1 cellular context compared by ENCODE assay signal in genomic region chr15:89087830-89088604, GRCh38.
TF ChIP-seq lines count a peak whose summit lies in the region.

A gene with protein sequence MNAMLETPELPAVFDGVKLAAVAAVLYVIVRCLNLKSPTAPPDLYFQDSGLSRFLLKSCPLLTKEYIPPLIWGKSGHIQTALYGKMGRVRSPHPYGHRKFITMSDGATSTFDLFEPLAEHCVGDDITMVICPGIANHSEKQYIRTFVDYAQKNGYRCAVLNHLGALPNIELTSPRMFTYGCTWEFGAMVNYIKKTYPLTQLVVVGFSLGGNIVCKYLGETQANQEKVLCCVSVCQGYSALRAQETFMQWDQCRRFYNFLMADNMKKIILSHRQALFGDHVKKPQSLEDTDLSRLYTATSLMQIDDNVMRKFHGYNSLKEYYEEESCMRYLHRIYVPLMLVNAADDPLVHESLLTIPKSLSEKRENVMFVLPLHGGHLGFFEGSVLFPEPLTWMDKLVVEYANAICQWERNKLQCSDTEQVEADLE (plus strand): TSS chr15:89088456. CDS start chr15:89116328, 27,872 bp downstream.

TF ChIP-seq in HepG2, 621 proteins besides CTCF, POLR2A, EP300 and RAD21 (continued from another document and continues in another):
- TF ChIP-seq, protein P1, sequence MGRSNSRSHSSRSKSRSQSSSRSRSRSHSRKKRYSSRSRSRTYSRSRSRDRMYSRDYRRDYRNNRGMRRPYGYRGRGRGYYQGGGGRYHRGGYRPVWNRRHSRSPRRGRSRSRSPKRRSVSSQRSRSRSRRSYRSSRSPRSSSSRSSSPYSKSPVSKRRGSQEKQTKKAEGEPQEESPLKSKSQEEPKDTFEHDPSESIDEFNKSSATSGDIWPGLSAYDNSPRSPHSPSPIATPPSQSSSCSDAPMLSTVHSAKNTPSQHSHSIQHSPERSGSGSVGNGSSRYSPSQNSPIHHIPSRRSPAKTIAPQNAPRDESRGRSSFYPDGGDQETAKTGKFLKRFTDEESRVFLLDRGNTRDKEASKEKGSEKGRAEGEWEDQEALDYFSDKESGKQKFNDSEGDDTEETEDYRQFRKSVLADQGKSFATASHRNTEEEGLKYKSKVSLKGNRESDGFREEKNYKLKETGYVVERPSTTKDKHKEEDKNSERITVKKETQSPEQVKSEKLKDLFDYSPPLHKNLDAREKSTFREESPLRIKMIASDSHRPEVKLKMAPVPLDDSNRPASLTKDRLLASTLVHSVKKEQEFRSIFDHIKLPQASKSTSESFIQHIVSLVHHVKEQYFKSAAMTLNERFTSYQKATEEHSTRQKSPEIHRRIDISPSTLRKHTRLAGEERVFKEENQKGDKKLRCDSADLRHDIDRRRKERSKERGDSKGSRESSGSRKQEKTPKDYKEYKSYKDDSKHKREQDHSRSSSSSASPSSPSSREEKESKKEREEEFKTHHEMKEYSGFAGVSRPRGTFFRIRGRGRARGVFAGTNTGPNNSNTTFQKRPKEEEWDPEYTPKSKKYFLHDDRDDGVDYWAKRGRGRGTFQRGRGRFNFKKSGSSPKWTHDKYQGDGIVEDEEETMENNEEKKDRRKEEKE (IDR thresholded peaks at IDR 0.05) = no peak
- TF ChIP-seq ZNF841 (CRISPR knock-in tag; IDR thresholded peaks at IDR 0.05; ENCODE audit: borderline replicate concordance) (no peak), MIXL1 (CRISPR knock-in tag; IDR thresholded peaks at IDR 0.05) (peak; percentile 64; the same call in 1 of the 2 replicates), HMGXB4 (CRISPR knock-in tag; IDR thresholded peaks at IDR 0.05; ENCODE audit: borderline replicate concordance in 1 of 2, low read depth in 1 of 2) (no peak), ZNF512 (CRISPR knock-in tag; IDR thresholded peaks at IDR 0.05) (no peak), ZFX (CRISPR knock-in tag; IDR thresholded peaks at IDR 0.05; ENCODE audit: low read depth) (peak; percentile 56), JUN (CRISPR knock-in tag; IDR thresholded peaks at IDR 0.05) (no peak), NPAS2 (CRISPR knock-in tag; IDR thresholded peaks at IDR 0.05; ENCODE audit: borderline replicate concordance) (no peak), ZNF674 (CRISPR knock-in tag; IDR thresholded peaks at IDR 0.05; ENCODE audit: low read depth) (no peak), KLF9 (CRISPR knock-in tag; IDR thresholded peaks at IDR 0.05; ENCODE audit: low read depth) (no peak), ZNF839 (CRISPR knock-in tag; IDR thresholded peaks at IDR 0.05; ENCODE audit: borderline replicate concordance) (no peak), ZNF614 (CRISPR knock-in tag; IDR thresholded peaks at IDR 0.05; ENCODE audit: borderline replicate concordance) (no peak; the same call in 1 of the 2 replicates), ZBTB44 (CRISPR knock-in tag; IDR thresholded peaks at IDR 0.05) (no peak), SCMH1 (CRISPR knock-in tag; IDR thresholded peaks at IDR 0.05; ENCODE audit: borderline replicate concordance) (no peak), MTA1 (CRISPR knock-in tag; IDR thresholded peaks at IDR 0.05; ENCODE audit: borderline replicate concordance) (no peak), KAT7 (CRISPR knock-in tag; IDR thresholded peaks at IDR 0.05; ENCODE audit: borderline replicate concordance) (peak; percentile 30; the same call in 1 of the 2 replicates), TBP (CRISPR knock-in tag; IDR thresholded peaks at IDR 0.05) (no peak), KDM4B (CRISPR knock-in tag; IDR thresholded peaks at IDR 0.05) (peak; percentile 34; the same call in 1 of the 2 replicates), KAT2B (IDR thresholded peaks at IDR 0.05; ENCODE audit: borderline replicate concordance, low read depth, low read length) (no peak), FOXO4 (CRISPR knock-in tag; conservative IDR thresholded peaks at IDR 0.05) (no peak), ZNF550 (CRISPR knock-in tag; IDR thresholded peaks at IDR 0.05; ENCODE audit: borderline replicate concordance) (no peak), HNRNPK (IDR thresholded peaks at IDR 0.05; ENCODE audit: low read depth, low read length, poor library complexity, severe bottlenecking) (no peak), MYC (CRISPR knock-in tag; IDR thresholded peaks at IDR 0.05; ENCODE audit: borderline replicate concordance) (peak; percentile 59; the same call in 1 of the 2 replicates), ZNF230 (CRISPR knock-in tag; IDR thresholded peaks at IDR 0.05) (no peak), ZNF780A (CRISPR knock-in tag; IDR thresholded peaks at IDR 0.05) (no peak), MAFK (conservative IDR thresholded peaks at IDR 0.05 in 1 of 2, IDR thresholded peaks at IDR 0.05 in 1 of 2; ENCODE audit: low read length in 2 of 2) (no peak), ZNF451 (CRISPR knock-in tag; IDR thresholded peaks at IDR 0.05) (no peak), NONO (IDR thresholded peaks at IDR 0.05) (no peak), NONO (CRISPR knock-in tag; conservative IDR thresholded peaks at IDR 0.05) (no peak), HNRNPL (IDR thresholded peaks at IDR 0.05; ENCODE audit: low read depth, low read length) (no peak)
- TF ChIP-seq, protein P2, sequence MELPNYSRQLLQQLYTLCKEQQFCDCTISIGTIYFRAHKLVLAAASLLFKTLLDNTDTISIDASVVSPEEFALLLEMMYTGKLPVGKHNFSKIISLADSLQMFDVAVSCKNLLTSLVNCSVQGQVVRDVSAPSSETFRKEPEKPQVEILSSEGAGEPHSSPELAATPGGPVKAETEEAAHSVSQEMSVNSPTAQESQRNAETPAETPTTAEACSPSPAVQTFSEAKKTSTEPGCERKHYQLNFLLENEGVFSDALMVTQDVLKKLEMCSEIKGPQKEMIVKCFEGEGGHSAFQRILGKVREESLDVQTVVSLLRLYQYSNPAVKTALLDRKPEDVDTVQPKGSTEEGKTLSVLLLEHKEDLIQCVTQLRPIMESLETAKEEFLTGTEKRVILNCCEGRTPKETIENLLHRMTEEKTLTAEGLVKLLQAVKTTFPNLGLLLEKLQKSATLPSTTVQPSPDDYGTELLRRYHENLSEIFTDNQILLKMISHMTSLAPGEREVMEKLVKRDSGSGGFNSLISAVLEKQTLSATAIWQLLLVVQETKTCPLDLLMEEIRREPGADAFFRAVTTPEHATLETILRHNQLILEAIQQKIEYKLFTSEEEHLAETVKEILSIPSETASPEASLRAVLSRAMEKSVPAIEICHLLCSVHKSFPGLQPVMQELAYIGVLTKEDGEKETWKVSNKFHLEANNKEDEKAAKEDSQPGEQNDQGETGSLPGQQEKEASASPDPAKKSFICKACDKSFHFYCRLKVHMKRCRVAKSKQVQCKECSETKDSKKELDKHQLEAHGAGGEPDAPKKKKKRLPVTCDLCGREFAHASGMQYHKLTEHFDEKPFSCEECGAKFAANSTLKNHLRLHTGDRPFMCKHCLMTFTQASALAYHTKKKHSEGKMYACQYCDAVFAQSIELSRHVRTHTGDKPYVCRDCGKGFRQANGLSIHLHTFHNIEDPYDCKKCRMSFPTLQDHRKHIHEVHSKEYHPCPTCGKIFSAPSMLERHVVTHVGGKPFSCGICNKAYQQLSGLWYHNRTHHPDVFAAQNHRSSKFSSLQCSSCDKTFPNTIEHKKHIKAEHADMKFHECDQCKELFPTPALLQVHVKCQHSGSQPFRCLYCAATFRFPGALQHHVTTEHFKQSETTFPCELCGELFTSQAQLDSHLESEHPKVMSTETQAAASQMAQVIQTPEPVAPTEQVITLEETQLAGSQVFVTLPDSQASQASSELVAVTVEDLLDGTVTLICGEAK (IDR thresholded peaks at IDR 0.05) = no peak
- TF ChIP-seq, protein P2 (CRISPR knock-in tag; IDR thresholded peaks at IDR 0.05) = no peak
- TF ChIP-seq, protein P3, sequence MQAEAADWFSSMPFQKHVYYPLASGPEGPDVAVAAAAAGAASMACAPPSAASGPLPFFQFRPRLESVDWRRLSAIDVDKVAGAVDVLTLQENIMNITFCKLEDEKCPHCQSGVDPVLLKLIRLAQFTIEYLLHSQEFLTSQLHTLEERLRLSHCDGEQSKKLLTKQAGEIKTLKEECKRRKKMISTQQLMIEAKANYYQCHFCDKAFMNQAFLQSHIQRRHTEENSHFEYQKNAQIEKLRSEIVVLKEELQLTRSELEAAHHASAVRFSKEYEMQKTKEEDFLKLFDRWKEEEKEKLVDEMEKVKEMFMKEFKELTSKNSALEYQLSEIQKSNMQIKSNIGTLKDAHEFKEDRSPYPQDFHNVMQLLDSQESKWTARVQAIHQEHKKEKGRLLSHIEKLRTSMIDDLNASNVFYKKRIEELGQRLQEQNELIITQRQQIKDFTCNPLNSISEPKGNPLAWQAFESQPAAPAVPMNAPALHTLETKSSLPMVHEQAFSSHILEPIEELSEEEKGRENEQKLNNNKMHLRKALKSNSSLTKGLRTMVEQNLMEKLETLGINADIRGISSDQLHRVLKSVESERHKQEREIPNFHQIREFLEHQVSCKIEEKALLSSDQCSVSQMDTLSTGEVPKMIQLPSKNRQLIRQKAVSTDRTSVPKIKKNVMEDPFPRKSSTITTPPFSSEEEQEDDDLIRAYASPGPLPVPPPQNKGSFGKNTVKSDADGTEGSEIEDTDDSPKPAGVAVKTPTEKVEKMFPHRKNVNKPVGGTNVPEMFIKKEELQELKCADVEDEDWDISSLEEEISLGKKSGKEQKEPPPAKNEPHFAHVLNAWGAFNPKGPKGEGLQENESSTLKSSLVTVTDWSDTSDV (CRISPR knock-in tag; IDR thresholded peaks at IDR 0.05) = no peak
